ENCODE assay signal across 11 cellular contexts in genomic region chr17:77394540-77395295, GRCh38.
DNase-seq lines count a peak whose midpoint lies in the region; ATAC-seq and TF ChIP-seq lines count a peak whose summit lies in the region.
"Had no signal": no experiment of that assay in that cellular context is flagged by ENCODE, and none has a peak within 500 bp of the region (broad histone marks: within the 10 kb centered on the region; RNA-seq: fewer than 3 reads in every experiment).

No MANE protein-coding gene starts in this region.

- peaks cover 12 to 54% of the 10 kb centered on the region in 2 donors for H3K36me3 Mint-ChIP-seq in CD14-positive monocyte

- WGBS in neuronal stem cell (ENCODE audit: extremely low coverage in 2 of 2, insufficient read length in 2 of 2, insufficient replicate concordance in 1 of 2), 2 donors, result no CpG with 5 or more reads among the region's 15 CpGs

- intact Hi-C loops in CD14-positive monocyte (cut with micrococcal nuclease), result no loop called here
- intact Hi-C loops in posterior cingulate gyrus (cut with DNase I), result no loop called here

- H3K9ac ChIP-seq in BLaER1 treated with 17β-estradiol and CSF1 and Interleukin-3, amounts not matched to agents 10 nM and 100 nM, result peak overlapping the region; percentile 18 to 70 (median 53); a peak in 20 of 22 replicates
- peak overlapping the region; percentile 69 for H3K9ac ChIP-seq in NT2/D1 (ENCODE audit: insufficient read length, low read depth)
- no peak overlapping the region for H3K9ac ChIP-seq in neuronal stem cell (ENCODE audit: low read depth, low read length, poor library complexity)

- no peak overlapping the region for H3K4me3 Mint-ChIP-seq in CD14-positive monocyte
- H3K4me3 Mint-ChIP-seq: nephron progenitor cell had no signal

- peak overlapping the region; percentile 73 to 100 (median 97) for H3K4me2 ChIP-seq in BLaER1 treated with 17β-estradiol and CSF1 and Interleukin-3, amounts not matched to agents 10 nM and 100 nM
- H3K4me2 ChIP-seq in neuronal stem cell (ENCODE audit: insufficient read depth, low read length, poor library complexity, severe bottlenecking), result no peak overlapping the region

- H3K27me3 ChIP-seq in BLaER1 treated with 17β-estradiol and CSF1 and Interleukin-3, amounts not matched to agents 10 nM and 100 nM, result no peaks in the 10 kb centered on the region
- H3K27me3 ChIP-seq in NT2/D1 (ENCODE audit: insufficient read depth, insufficient read length) (no peaks in the 10 kb centered on the region), neuronal stem cell (ENCODE audit: control insufficient read depth in 3 of 3, insufficient read depth in 3 of 3, low read depth in 1 of 3, low read length in 3 of 3) (no peaks in the 10 kb centered on the region)

- no peaks in the 10 kb centered on the region for H3K9me3 Mint-ChIP-seq in CD14-positive monocyte
- H3K9me3 Mint-ChIP-seq: nephron progenitor cell had no signal

- no peaks in the 10 kb centered on the region for H3K9me3 ChIP-seq in BLaER1 treated with 17β-estradiol and CSF1 and Interleukin-3, amounts not matched to agents 10 nM and 100 nM (replicated peaks in 1 of 11)
- H3K9me3 ChIP-seq in NT2/D1 (ENCODE audit: insufficient read depth, low read length) (no peaks in the 10 kb centered on the region), neuronal stem cell (replicated peaks in 1 of 2; ENCODE audit: control insufficient read depth in 2 of 2, insufficient read depth in 1 of 2, low read depth in 1 of 2, low read length in 2 of 2) (peaks cover 1 to 5% of the 10 kb centered on the region in 2 donors)

- H2AK5ac ChIP-seq in neuronal stem cell (ENCODE audit: low read depth, low read length), result peak overlapping the region; percentile 99

- TF ChIP-seq CTCF in CD14-positive monocyte (IDR thresholded peaks at IDR 0.05), result no peak

- H3K4me1 Mint-ChIP-seq in CD14-positive monocyte, result peaks cover 55% of the 10 kb centered on the region

- no peak for DNase-seq in NT2/D1 (ENCODE audit: low read depth, low spot score)
- peak; percentile 70 for DNase-seq in fibroblast of gingiva (ENCODE audit: low read depth)
- no peak for DNase-seq in neuronal stem cell (ENCODE audit: low spot score)
- DNase-seq in CD14-positive monocyte (ENCODE audit: low spot score), result no peak
- no peak for DNase-seq in posterior cingulate gyrus
- DNase-seq in NCI-H128 (lab: John Stamatoyannopoulos, UW; ENCODE audit: unreplicated experiment), result no peak
- DNase-seq: DMS53, nephron progenitor cell had no signal

- H3K18ac ChIP-seq in neuronal stem cell (ENCODE audit: low read length), result peak overlapping the region; percentile 93

- peak overlapping the region in 2 of 10 experiments; percentile 9 to 14; a peak in 2 of 20 replicates for H3K4me3 ChIP-seq in BLaER1 treated with 17β-estradiol and CSF1 and Interleukin-3, amounts not matched to agents 10 nM and 100 nM
- no peak overlapping the region for H3K4me3 ChIP-seq in NT2/D1 (ENCODE audit: insufficient read length, low read depth)
- H3K4me3 ChIP-seq in neuronal stem cell (ENCODE audit: low read length in 2 of 2), result no peak overlapping the region
- H3K4me3 ChIP-seq: K562 had no signal

- no peak for ATAC-seq in GM21786 (IDR thresholded peaks at IDR 0.05; ENCODE audit: unreplicated experiment)
- ATAC-seq: K562 had no signal

- H3K27ac ChIP-seq in BLaER1 treated with 17β-estradiol and CSF1 and Interleukin-3, amounts not matched to agents 10 nM and 100 nM, result peak overlapping the region in 9 of 11 experiments; percentile 28 to 91 (median 55); a peak in 17 of 22 replicates
- H3K27ac ChIP-seq in neuronal stem cell (replicated peaks; ENCODE audit: low read length), result peak overlapping the region; percentile 70

- H2BK12ac ChIP-seq in neuronal stem cell (ENCODE audit: low read length), result peak overlapping the region; percentile 0

- peak overlapping the region; percentile 14 for H3K14ac ChIP-seq in neuronal stem cell (ENCODE audit: low read length)

- H3K79me1 ChIP-seq in neuronal stem cell (ENCODE audit: low read depth, low read length), result peaks cover 21% of the 10 kb centered on the region

- peaks cover 92 to 100% (median 98%) of the 10 kb centered on the region in 10 experiments for H3K4me1 ChIP-seq in BLaER1 treated with 17β-estradiol and CSF1 and Interleukin-3, amounts not matched to agents 10 nM and 100 nM
- H3K4me1 ChIP-seq in NT2/D1 (ENCODE audit: insufficient read depth, insufficient read length) (peaks cover 36% of the 10 kb centered on the region), neuronal stem cell (ENCODE audit: control insufficient read depth in 2 of 2, insufficient read depth in 1 of 2, low read depth in 1 of 2, low read length in 2 of 2) (peaks cover 38 to 44% of the 10 kb centered on the region in 2 donors)

- H4K20me1 ChIP-seq in BLaER1 treated with 17β-estradiol and CSF1 and Interleukin-3, amounts not matched to agents 10 nM and 100 nM, result peaks cover 9 to 88% (median 40%) of the 10 kb centered on the region in 11 experiments; a peak in 17 of 22 replicates

- H3K27ac Mint-ChIP-seq in CD14-positive monocyte, result peak overlapping the region in 1 of 7 donors; percentile 20
- H3K27ac Mint-ChIP-seq: nephron progenitor cell had no signal

- H3K23ac ChIP-seq in neuronal stem cell (ENCODE audit: low read depth, low read length, poor library complexity), result no peak overlapping the region

- H2BK120ac ChIP-seq in neuronal stem cell (ENCODE audit: low read depth, low read length), result no peak overlapping the region

- H4K91ac ChIP-seq in neuronal stem cell (ENCODE audit: low read depth, low read length, poor library complexity), result peak overlapping the region; percentile 88

- peaks cover 0 to 4% (median 2%) of the 10 kb centered on the region in 3 donors for H3K27me3 Mint-ChIP-seq in CD14-positive monocyte (ENCODE audit: low read depth in 3 of 3)

- H2BK15ac ChIP-seq in neuronal stem cell (ENCODE audit: low read length), result peak overlapping the region; percentile 82

- H3K36me3 ChIP-seq in BLaER1 treated with 17β-estradiol and CSF1 and Interleukin-3, amounts not matched to agents 10 nM and 100 nM, result peaks cover 0 to 24% (median 6%) of the 10 kb centered on the region in 11 experiments; a peak in 8 of 22 replicates
- H3K36me3 ChIP-seq in NT2/D1 (ENCODE audit: insufficient read depth, insufficient read length, low read length) (peaks cover 26% of the 10 kb centered on the region), neuronal stem cell (replicated peaks in 1 of 2; ENCODE audit: control insufficient read depth in 2 of 2, insufficient read depth in 2 of 2, low read length in 2 of 2) (peaks cover 6 to 20% of the 10 kb centered on the region in 2 donors)

- no peak overlapping the region for H3K4ac ChIP-seq in neuronal stem cell (ENCODE audit: low read length)

- no peak overlapping the region for H2AFZ ChIP-seq in neuronal stem cell (ENCODE audit: low read length)

- H4K8ac ChIP-seq in neuronal stem cell (ENCODE audit: low read depth, low read length), result no peak overlapping the region

- H2BK5ac ChIP-seq in neuronal stem cell (ENCODE audit: low read length), result peak overlapping the region; percentile 70
